In the genomic region with DNA sequence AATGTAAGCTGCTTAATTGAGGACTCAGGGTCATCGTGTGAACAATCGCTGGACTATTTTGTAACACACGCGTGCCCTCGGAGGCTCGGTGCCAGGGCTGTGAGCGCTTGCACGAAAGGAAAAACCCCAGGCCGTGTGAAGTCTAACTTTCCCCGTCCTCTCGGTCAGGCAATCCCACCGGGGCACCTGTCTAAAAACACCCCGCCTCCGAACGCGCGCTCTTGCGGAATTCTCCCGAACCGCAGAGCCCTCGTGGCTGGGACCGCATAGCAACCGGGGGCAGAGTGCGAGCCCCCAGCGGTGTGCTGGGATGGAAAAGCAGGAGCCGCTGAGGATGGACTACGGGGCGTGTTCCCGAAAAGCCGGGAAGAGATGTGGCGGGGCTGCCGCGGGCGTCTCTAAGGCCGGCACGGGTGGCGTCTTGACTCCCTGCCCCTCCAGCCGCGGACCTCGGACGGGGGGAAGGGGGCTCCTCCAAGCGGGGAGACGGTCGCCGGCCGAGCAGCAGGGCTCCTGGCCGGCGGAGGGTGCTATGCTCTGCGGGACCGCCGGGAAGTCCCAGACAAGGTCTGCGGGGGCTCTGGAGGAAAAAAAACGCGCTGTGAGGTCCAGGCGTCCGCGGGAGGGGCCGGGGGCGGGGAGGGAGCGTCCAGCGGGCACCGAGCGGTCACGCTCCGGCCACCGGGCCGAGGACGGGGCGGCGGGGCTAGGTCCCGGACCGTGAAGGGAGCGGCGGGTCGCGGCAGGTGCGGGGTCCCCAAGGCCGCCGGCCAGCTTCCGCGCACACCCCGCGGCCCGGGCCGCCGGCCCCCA, we compare ENCODE assay signal across 7 cellular contexts. TPM values are rescaled to one million over a fixed set of nuclear protein-coding genes. Genes with fewer than 3 reads are reported as not detected.
A peak's percentile ranks its signal among the peaks of the same experiment; 100 is the strongest.
DNase-seq lines count a peak whose midpoint lies in the region; ATAC-seq and TF ChIP-seq lines count a peak whose summit lies in the region.

No MANE protein-coding gene starts in this region.

- peaks cover 5% of the 10 kb centered on the region for H4K20me1 ChIP-seq in GM23338 (replicated peaks; ENCODE audit: insufficient read depth)

- H3K27me3 ChIP-seq in GM23338 (ENCODE audit: insufficient read depth) (peaks cover 30% of the 10 kb centered on the region), lung (ENCODE audit: control insufficient read depth, insufficient read depth) (no peaks in the 10 kb centered on the region)

- peaks cover 13% of the 10 kb centered on the region for H3K4me1 Mint-ChIP-seq in GM23338
- H3K4me1 Mint-ChIP-seq in activated CD4-positive, alpha-beta T cell treated with anti-CD3 and anti-CD28 coated beads, Interleukin-2, amount 10 ng/mL, durations not matched to agents 24 days and 14 days: peaks cover 42% of the 10 kb centered on the region

- peak overlapping the region; percentile 81 for H3K4me2 ChIP-seq in GM23338

- TF ChIP-seq CTCF in GM12864 (IDR thresholded peaks at IDR 0.05; ENCODE audit: low read depth, low read length, missing control alignments) (peak; percentile 29), GM23338 (conservative IDR thresholded peaks at IDR 0.05; ENCODE audit: low read depth in 2 of 2) (no peak; a peak in 1 of 4 replicates), lung (IDR thresholded peaks at IDR 0.05; ENCODE audit: control extremely low read depth, extremely low read depth) (no peak)

- ATAC-seq in GM23338 (peak; percentile 53), lung (ENCODE audit: insufficient read depth, low FRiP score) (peak; percentile 13)

- no peaks in the 10 kb centered on the region for H3K9me2 ChIP-seq in GM23338 (ENCODE audit: insufficient read depth)

- peaks cover 47% of the 10 kb centered on the region for H3K79me2 ChIP-seq in GM23338 (replicated peaks; ENCODE audit: insufficient read depth)

- peak overlapping the region; percentile 86 for H3K4me3 ChIP-seq in GM12864 (ENCODE audit: low read depth, low read length)
- peak overlapping the region; percentile 82 for H3K4me3 ChIP-seq in GM23338
- peak overlapping the region; percentile 71 for H3K4me3 ChIP-seq in lung

- peaks cover 28% of the 10 kb centered on the region for H3K27me3 Mint-ChIP-seq in GM23338 (ENCODE audit: insufficient read depth, low read depth, poor library complexity)
- peaks cover 20% of the 10 kb centered on the region for H3K27me3 Mint-ChIP-seq in activated CD4-positive, alpha-beta T cell treated with anti-CD3 and anti-CD28 coated beads, Interleukin-2, amount 10 ng/mL, durations not matched to agents 24 days and 14 days

- no peaks in the 10 kb centered on the region for H3K9me3 ChIP-seq in lung (ENCODE audit: control insufficient read depth in 2 of 2, insufficient read depth in 1 of 2, low read length in 1 of 2)

- 0% methylated on average over 77 to 86 of the region's 86 CpGs for WGBS in lung, 2 donors

- H3K4me1 ChIP-seq in GM23338 (ENCODE audit: insufficient read depth) (peaks cover 10% of the 10 kb centered on the region), lung (ENCODE audit: control insufficient read depth in 2 of 2, insufficient read depth in 2 of 2, low read length in 2 of 2) (no peaks in the 10 kb centered on the region)

- H3K9me3 Mint-ChIP-seq in GM23338: no peaks in the 10 kb centered on the region
- peaks cover 4% of the 10 kb centered on the region for H3K9me3 Mint-ChIP-seq in activated CD4-positive, alpha-beta T cell treated with anti-CD3 and anti-CD28 coated beads, Interleukin-2, amount 10 ng/mL, durations not matched to agents 24 days and 14 days

- H3F3A ChIP-seq in GM23338 (replicated peaks; ENCODE audit: low read depth): peaks cover 2% of the 10 kb centered on the region; the same call in 1 of the 2 replicates

- H3K36me3 ChIP-seq in GM23338 (ENCODE audit: insufficient read depth) (no peaks in the 10 kb centered on the region), lung (ENCODE audit: control insufficient read depth in 2 of 2, insufficient read depth in 2 of 2, low read length in 2 of 2) (peaks cover 0 to 1% of the 10 kb centered on the region in 2 donors)

- H3K36me3 Mint-ChIP-seq in GM23338 (ENCODE audit: low read depth): peaks cover 14% of the 10 kb centered on the region
- H3K36me3 Mint-ChIP-seq in activated CD4-positive, alpha-beta T cell treated with anti-CD3 and anti-CD28 coated beads, Interleukin-2, amount 10 ng/mL, durations not matched to agents 24 days and 14 days (ENCODE audit: low read depth): peaks cover 37% of the 10 kb centered on the region

- 0 out of 2 replicates have a peak overlapping the region, but pooled peaks have one; percentile 92 for H2AFZ ChIP-seq in GM23338

- DNase-seq in GM12864 (ENCODE audit: low read depth) (peak; percentile 49), GM23338 (ENCODE audit: low spot score) (peak; percentile 77), M059J (ENCODE audit: low read depth) (peak; percentile 80), dermis microvascular lymphatic vessel endothelial cell (ENCODE audit: low read depth in 2 of 2) (peak; percentile 61 to 81), lung (ENCODE audit: low spot score) (no peak)
- DNase-seq in activated CD4-positive, alpha-beta T cell treated with anti-CD3 and anti-CD28 coated beads, Interleukin-2, amount 10 ng/mL, durations not matched to agents 24 days and 14 days: peak; percentile 85
- peak; percentile 18 for DNase-seq in stimulated activated CD8-positive, alpha-beta memory T cell treated with anti-CD3 and anti-CD28 coated beads, Interleukin-12 subunit alpha, Interleukin-12 subunit beta, amount 100 ng/mL, for 1 hour (ENCODE audit: low read depth)

- H3K4me3 Mint-ChIP-seq in GM23338: peak overlapping the region; percentile 77
- peak overlapping the region; percentile 89 for H3K4me3 Mint-ChIP-seq in activated CD4-positive, alpha-beta T cell treated with anti-CD3 and anti-CD28 coated beads, Interleukin-2, amount 10 ng/mL, durations not matched to agents 24 days and 14 days

- H3K27ac ChIP-seq in GM23338 (ENCODE audit: low read depth): peak overlapping the region; percentile 72; the same call in 1 of the 2 replicates
- peak overlapping the region; percentile 96 to 99 for H3K27ac ChIP-seq in lung (ENCODE audit: low read depth in 1 of 2, low read length in 1 of 2)

- intact Hi-C loops in activated CD4-positive, alpha-beta T cell treated with anti-CD3 and anti-CD28 coated beads, Interleukin-2, amount 10 ng/mL, durations not matched to agents 24 days and 14 days (cut with micrococcal nuclease): no loop called here

- no peak overlapping the region for H3K27ac Mint-ChIP-seq in GM23338
- H3K27ac Mint-ChIP-seq in activated CD4-positive, alpha-beta T cell treated with anti-CD3 and anti-CD28 coated beads, Interleukin-2, amount 10 ng/mL, durations not matched to agents 24 days and 14 days: peak overlapping the region; percentile 88

RNA-seq across cellular contexts. Expression of gene ZBTB21, which starts 0.9 kb away (rescaled TPM):
- 11.0 and 13.6 TPM in 2 replicates for total RNA-seq in GM23338 (2014; rRNA removed; shearing (Covaris generic))
- polyA plus RNA-seq in GM23338 (2016; fragmentation: Nextera tagmentation; extraction: Ambion mirVana) (8.7 and 10.0 TPM in 2 replicates), lung (1 to 10 TPM; 3.2 to 4.5 TPM)
- total RNA-seq in M059J (2014; rRNA removed; shearing (Covaris generic)): 12.0 and 18.4 TPM in 2 replicates
- total RNA-seq in activated CD4-positive, alpha-beta T cell treated with anti-CD3 and anti-CD28 coated beads, Interleukin-2, amount 10 ng/mL, durations not matched to agents 24 days and 14 days: 35.3 and 38.1 TPM in 2 replicates
- total RNA-seq in dermis microvascular lymphatic vessel endothelial cell (3.0 and 4.2 TPM in 2 replicates), lung (10 to 100 TPM; 10.6 to 15.4 TPM)

RNA-seq across cellular contexts. Expression of gene C2CD2, which starts 55.4 kb away (rescaled TPM):
- total RNA-seq in GM23338 (2014; rRNA removed; shearing (Covaris generic)): 12.7 and 16.2 TPM in 2 replicates
- polyA plus RNA-seq in GM23338 (2016; fragmentation: Nextera tagmentation; extraction: Ambion mirVana): 3.1 and 4.5 TPM in 2 replicates
- 13.2 and 32.1 TPM in 2 replicates for total RNA-seq in M059J (2014; rRNA removed; shearing (Covaris generic))
- total RNA-seq in activated CD4-positive, alpha-beta T cell treated with anti-CD3 and anti-CD28 coated beads, Interleukin-2, amount 10 ng/mL, durations not matched to agents 24 days and 14 days: 9.3 and 10.6 TPM in 2 replicates
- 25.5 and 33.9 TPM in 2 replicates for total RNA-seq in dermis microvascular lymphatic vessel endothelial cell
- 10 to 100 TPM; 17.4 to 19.5 TPM for total RNA-seq in lung
- 1 to 10 TPM; 7.0 to 7.1 TPM for polyA plus RNA-seq in lung
